Comparison of ENCODE assay signal across 1 cellular context in the genomic region with DNA sequence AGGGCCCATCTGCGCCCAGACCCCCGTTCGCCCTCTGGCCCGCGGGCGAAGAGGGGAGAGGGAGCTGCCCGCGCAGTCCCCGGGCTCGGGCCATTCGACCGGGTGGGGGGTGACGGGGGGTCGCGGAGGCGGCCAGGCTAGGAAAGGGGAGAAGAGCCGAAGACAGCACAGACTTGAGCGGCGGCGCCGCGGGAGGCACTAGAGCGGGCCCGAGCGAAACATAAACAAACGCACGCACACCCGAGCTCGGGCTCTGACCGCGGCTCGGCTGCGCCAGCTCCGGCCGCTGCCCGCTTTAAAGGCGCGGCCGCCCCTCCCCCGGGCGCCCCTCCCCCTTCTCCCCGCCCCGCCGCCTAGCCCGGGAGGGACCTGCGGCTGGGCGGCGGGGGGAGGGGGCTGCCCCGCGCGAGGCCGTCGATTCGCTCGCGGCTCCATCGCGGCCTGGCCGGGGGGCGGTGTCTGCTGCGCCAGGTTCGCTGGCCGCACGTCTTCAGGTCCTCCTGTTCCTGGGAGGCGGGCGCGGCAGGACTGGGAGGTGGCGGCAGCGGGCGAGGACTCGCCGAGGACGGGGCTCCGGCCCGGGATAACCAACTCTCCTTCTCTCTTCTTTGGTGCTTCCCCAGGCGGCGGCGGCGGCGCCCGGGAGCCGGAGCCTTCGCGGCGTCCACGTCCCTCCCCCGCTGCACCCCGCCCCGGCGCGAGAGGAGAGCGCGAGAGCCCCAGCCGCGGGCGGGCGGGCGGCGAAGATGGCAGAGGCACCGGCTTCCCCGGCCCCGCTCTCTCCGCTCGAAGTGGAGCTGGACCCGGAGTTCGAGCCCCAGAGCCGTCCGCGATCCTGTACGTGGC.
A peak's percentile ranks its signal among the peaks of the same experiment; 100 is the strongest.
TF ChIP-seq lines count a peak whose summit lies in the region.

A gene (plus strand): TSS at position 455 of the 846 bp plus-strand sequence. CDS start 292 bp downstream, at position 747.

TF ChIP-seq in WTC11, 78 proteins besides CTCF, POLR2A, EP300 and RAD21 (continued from another document):
- TF ChIP-seq, protein P1, sequence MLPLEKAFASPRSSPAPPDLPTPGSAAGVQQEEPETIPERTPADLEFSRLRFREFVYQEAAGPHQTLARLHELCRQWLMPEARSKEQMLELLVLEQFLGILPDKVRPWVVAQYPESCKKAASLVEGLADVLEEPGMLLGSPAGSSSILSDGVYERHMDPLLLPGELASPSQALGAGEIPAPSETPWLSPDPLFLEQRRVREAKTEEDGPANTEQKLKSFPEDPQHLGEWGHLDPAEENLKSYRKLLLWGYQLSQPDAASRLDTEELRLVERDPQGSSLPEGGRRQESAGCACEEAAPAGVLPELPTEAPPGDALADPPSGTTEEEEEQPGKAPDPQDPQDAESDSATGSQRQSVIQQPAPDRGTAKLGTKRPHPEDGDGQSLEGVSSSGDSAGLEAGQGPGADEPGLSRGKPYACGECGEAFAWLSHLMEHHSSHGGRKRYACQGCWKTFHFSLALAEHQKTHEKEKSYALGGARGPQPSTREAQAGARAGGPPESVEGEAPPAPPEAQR (CRISPR knock-in tag; IDR thresholded peaks at IDR 0.05): no peak
- TF ChIP-seq, protein P2, sequence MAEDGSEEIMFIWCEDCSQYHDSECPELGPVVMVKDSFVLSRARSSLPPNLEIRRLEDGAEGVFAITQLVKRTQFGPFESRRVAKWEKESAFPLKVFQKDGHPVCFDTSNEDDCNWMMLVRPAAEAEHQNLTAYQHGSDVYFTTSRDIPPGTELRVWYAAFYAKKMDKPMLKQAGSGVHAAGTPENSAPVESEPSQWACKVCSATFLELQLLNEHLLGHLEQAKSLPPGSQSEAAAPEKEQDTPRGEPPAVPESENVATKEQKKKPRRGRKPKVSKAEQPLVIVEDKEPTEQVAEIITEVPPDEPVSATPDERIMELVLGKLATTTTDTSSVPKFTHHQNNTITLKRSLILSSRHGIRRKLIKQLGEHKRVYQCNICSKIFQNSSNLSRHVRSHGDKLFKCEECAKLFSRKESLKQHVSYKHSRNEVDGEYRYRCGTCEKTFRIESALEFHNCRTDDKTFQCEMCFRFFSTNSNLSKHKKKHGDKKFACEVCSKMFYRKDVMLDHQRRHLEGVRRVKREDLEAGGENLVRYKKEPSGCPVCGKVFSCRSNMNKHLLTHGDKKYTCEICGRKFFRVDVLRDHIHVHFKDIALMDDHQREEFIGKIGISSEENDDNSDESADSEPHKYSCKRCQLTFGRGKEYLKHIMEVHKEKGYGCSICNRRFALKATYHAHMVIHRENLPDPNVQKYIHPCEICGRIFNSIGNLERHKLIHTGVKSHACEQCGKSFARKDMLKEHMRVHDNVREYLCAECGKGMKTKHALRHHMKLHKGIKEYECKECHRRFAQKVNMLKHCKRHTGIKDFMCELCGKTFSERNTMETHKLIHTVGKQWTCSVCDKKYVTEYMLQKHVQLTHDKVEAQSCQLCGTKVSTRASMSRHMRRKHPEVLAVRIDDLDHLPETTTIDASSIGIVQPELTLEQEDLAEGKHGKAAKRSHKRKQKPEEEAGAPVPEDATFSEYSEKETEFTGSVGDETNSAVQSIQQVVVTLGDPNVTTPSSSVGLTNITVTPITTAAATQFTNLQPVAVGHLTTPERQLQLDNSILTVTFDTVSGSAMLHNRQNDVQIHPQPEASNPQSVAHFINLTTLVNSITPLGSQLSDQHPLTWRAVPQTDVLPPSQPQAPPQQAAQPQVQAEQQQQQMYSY (CRISPR knock-in tag; IDR thresholded peaks at IDR 0.05): peak; percentile 65; the same call in 1 of the 2 replicates
- no peak for TF ChIP-seq GTF2I (CRISPR knock-in tag; conservative IDR thresholded peaks at IDR 0.05)
- TF ChIP-seq NR1H2 (CRISPR knock-in tag; IDR thresholded peaks at IDR 0.05): no peak
- TF ChIP-seq GABPB1 (CRISPR knock-in tag; IDR thresholded peaks at IDR 0.05): peak; percentile 48; the same call in 1 of the 2 replicates
- TF ChIP-seq ZBTB21 (CRISPR knock-in tag; IDR thresholded peaks at IDR 0.05; ENCODE audit: borderline replicate concordance): no peak
- no peak for TF ChIP-seq ZNF396 (CRISPR knock-in tag; IDR thresholded peaks at IDR 0.05; ENCODE audit: borderline replicate concordance)
